ENCODE assay signal across 18 cellular contexts in genomic region chrX:110491846-110492620, GRCh38.
"Had no signal": no experiment of that assay in that cellular context is flagged by ENCODE, and none has a peak within 500 bp of the region (broad histone marks: within the 10 kb centered on the region; RNA-seq: fewer than 3 reads in every experiment).

No MANE protein-coding gene starts in this region.

- H3K9me3 Mint-ChIP-seq: activated CD4-positive, alpha-beta T cell treated with anti-CD3 and anti-CD28 coated beads, Interleukin-2, amount 10 ng/mL, durations not matched to agents 24 days and 14 days; activated T-cell treated with anti-CD3 and anti-CD28 coated beads, Interleukin-2, amount 50 U/mL, for 72 hours had no signal

- H3K36me3 Mint-ChIP-seq: activated naive CD8-positive, alpha-beta T cell treated with anti-CD3 and anti-CD28 coated beads for 36 hours; stimulated activated memory B cell treated with anti-CD40 and anti-IgM and Interleukin-4, amounts not matched to agents 10 μg/mL and 1 μg/mL and 100 μg/mL, for 72 hours had no signal

- H3K27me3 Mint-ChIP-seq: stimulated activated memory B cell treated with anti-CD40 and anti-IgM and Interleukin-4, amounts not matched to agents 10 μg/mL and 1 μg/mL and 100 μg/mL, for 72 hours had no signal

- H3K36me3 ChIP-seq: colonic mucosa had no signal

- DNase-seq: activated CD4-positive, alpha-beta T cell treated with anti-CD3 and anti-CD28 coated beads, Interleukin-2, amount 10 ng/mL, durations not matched to agents 24 days and 14 days; activated CD4-positive, CD25-positive, alpha-beta regulatory T cell; activated CD8-positive, alpha-beta memory T cell treated with anti-CD3 and anti-CD28 coated beads, Interleukin-2, amount 50 U/mL, for 4 hours; activated CD8-positive, alpha-beta T cell treated with anti-CD3 and anti-CD28 coated beads, Interleukin-2, amount 10 ng/mL, durations not matched to agents 7 days and 5 days; activated naive CD8-positive, alpha-beta T cell treated with anti-CD3 and anti-CD28 coated beads for 36 hours; activated T-cell treated with anti-CD3 and anti-CD28 coated beads, Interleukin-2, amount 50 U/mL, for 72 hours; amygdala; body of pancreas; caudate nucleus; colonic mucosa; kidney glomerular epithelial cell; mesenchymal stem cell; nucleus accumbens; posterior cingulate gyrus; retina had no signal

- H3K9me3 ChIP-seq: body of pancreas, colonic mucosa had no signal

- H3K27ac Mint-ChIP-seq: activated CD4-positive, alpha-beta T cell treated with anti-CD3 and anti-CD28 coated beads, Interleukin-2, amount 10 ng/mL, durations not matched to agents 24 days and 14 days; activated CD8-positive, alpha-beta T cell treated with anti-CD3 and anti-CD28 coated beads, Interleukin-2, amount 10 ng/mL, durations not matched to agents 7 days and 5 days; activated naive CD8-positive, alpha-beta T cell treated with anti-CD3 and anti-CD28 coated beads for 36 hours; activated T-cell treated with anti-CD3 and anti-CD28 coated beads, Interleukin-2, amount 50 U/mL, for 72 hours; nephron; stimulated activated memory B cell treated with anti-CD40 and anti-IgM and Interleukin-4, amounts not matched to agents 10 μg/mL and 1 μg/mL and 100 μg/mL, for 72 hours had no signal

- H3K27ac ChIP-seq: body of pancreas, colonic mucosa had no signal

- H3K4me1 ChIP-seq: body of pancreas, colonic mucosa had no signal

- H3K4me3 Mint-ChIP-seq: activated CD4-positive, alpha-beta T cell treated with anti-CD3 and anti-CD28 coated beads, Interleukin-2, amount 10 ng/mL, durations not matched to agents 24 days and 14 days; activated CD8-positive, alpha-beta T cell treated with anti-CD3 and anti-CD28 coated beads, Interleukin-2, amount 10 ng/mL, durations not matched to agents 7 days and 5 days; activated naive CD8-positive, alpha-beta T cell treated with anti-CD3 and anti-CD28 coated beads for 36 hours; activated T-cell treated with anti-CD3 and anti-CD28 coated beads, Interleukin-2, amount 50 U/mL, for 72 hours; nephron; stimulated activated memory B cell treated with anti-CD40 and anti-IgM and Interleukin-4, amounts not matched to agents 10 μg/mL and 1 μg/mL and 100 μg/mL, for 72 hours had no signal

- H3K27me3 ChIP-seq: body of pancreas, colonic mucosa had no signal

- H3K4me3 ChIP-seq: body of pancreas, colonic mucosa had no signal

- H3K4me1 Mint-ChIP-seq: activated CD4-positive, alpha-beta T cell treated with anti-CD3 and anti-CD28 coated beads, Interleukin-2, amount 10 ng/mL, durations not matched to agents 24 days and 14 days; activated naive CD8-positive, alpha-beta T cell treated with anti-CD3 and anti-CD28 coated beads for 36 hours; nephron; stimulated activated memory B cell treated with anti-CD40 and anti-IgM and Interleukin-4, amounts not matched to agents 10 μg/mL and 1 μg/mL and 100 μg/mL, for 72 hours had no signal

- ATAC-seq: activated CD8-positive, alpha-beta T cell treated with anti-CD3 and anti-CD28 coated beads, Interleukin-2, amount 10 ng/mL, durations not matched to agents 7 days and 5 days; activated T-cell treated with anti-CD3 and anti-CD28 coated beads, Interleukin-2, amount 50 U/mL, for 72 hours; body of pancreas; esophagus mucosa; stimulated activated memory B cell treated with anti-CD40 and anti-IgM and Interleukin-4, amounts not matched to agents 10 μg/mL and 1 μg/mL and 100 μg/mL, for 72 hours had no signal
